Comparison of ENCODE assay signal across 8 cellular contexts in genomic region chr11:44609028-44609782, GRCh38. TPM values are rescaled to one million over a fixed set of nuclear protein-coding genes. Genes with fewer than 3 reads are reported as not detected.
A peak's percentile ranks its signal among the peaks of the same experiment; 100 is the strongest.
DNase-seq lines count a peak whose midpoint lies in the region; ATAC-seq and TF ChIP-seq lines count a peak whose summit lies in the region.

No MANE protein-coding gene starts in this region.

- H3K27me3 ChIP-seq in BLaER1 treated with 17β-estradiol and CSF1 and Interleukin-3, amounts not matched to agents 10 nM and 100 nM: peaks cover 0 to 5% (median 0%) of the 10 kb centered on the region in 11 experiments; a peak in 1 of 22 replicates

- H3K27me3 Mint-ChIP-seq in Calu3 (ENCODE audit: unreplicated experiment): no peaks in the 10 kb centered on the region

- no peaks in the 10 kb centered on the region for H3K9me3 ChIP-seq in BLaER1 treated with 17β-estradiol and CSF1 and Interleukin-3, amounts not matched to agents 10 nM and 100 nM (replicated peaks in 1 of 11)

- H3K27ac ChIP-seq in BLaER1 treated with 17β-estradiol and CSF1 and Interleukin-3, amounts not matched to agents 10 nM and 100 nM: peak overlapping the region in 9 of 11 experiments; percentile 39 to 76 (median 60); a peak in 17 of 22 replicates
- H3K27ac ChIP-seq in temporal lobe (ENCODE audit: low read depth, low read length): peak overlapping the region; percentile 23

- peak; percentile 48 for ATAC-seq in HG03196 (IDR thresholded peaks at IDR 0.05; ENCODE audit: unreplicated experiment)

- H3K27ac Mint-ChIP-seq in Calu3 (ENCODE audit: unreplicated experiment): no peak overlapping the region

- peak overlapping the region in 4 of 10 experiments; percentile 4 to 28 (median 20); a peak in 5 of 20 replicates for H3K4me3 ChIP-seq in BLaER1 treated with 17β-estradiol and CSF1 and Interleukin-3, amounts not matched to agents 10 nM and 100 nM

- no peak for TF ChIP-seq CTCF in Calu3 (IDR thresholded peaks at IDR 0.05; ENCODE audit: unreplicated experiment)

- CTCF ChIA-PET in Calu3 (lab: Charles Lee): interaction anchor here (0.6 kb wide), 1 partner anchor 332 kb away, joined by 3 read pairs; no protein-coding TSS in a partner anchor

- peaks cover under 1% of the 10 kb centered on the region for H3K4me1 Mint-ChIP-seq in Calu3 (ENCODE audit: low read depth, unreplicated experiment)

- peaks cover 0 to 15% (median 6%) of the 10 kb centered on the region in 11 experiments; a peak in 6 of 22 replicates for H4K20me1 ChIP-seq in BLaER1 treated with 17β-estradiol and CSF1 and Interleukin-3, amounts not matched to agents 10 nM and 100 nM

- peaks cover 0 to 23% (median 16%) of the 10 kb centered on the region in 11 experiments; a peak in 15 of 22 replicates for H3K36me3 ChIP-seq in BLaER1 treated with 17β-estradiol and CSF1 and Interleukin-3, amounts not matched to agents 10 nM and 100 nM

- H3K9ac ChIP-seq in BLaER1 treated with 17β-estradiol and CSF1 and Interleukin-3, amounts not matched to agents 10 nM and 100 nM: peak overlapping the region in 8 of 11 experiments; percentile 2 to 62 (median 50); a peak in 13 of 22 replicates

- no TSS peak for BruUV-seq in Calu3 (replicated peaks; lab: Mats Ljungman, UMichigan)

- no peaks in the 10 kb centered on the region for H3K9me3 Mint-ChIP-seq in Calu3 (ENCODE audit: low read depth, unreplicated experiment)

- H3K36me3 Mint-ChIP-seq in Calu3 (ENCODE audit: insufficient read depth, unreplicated experiment): no peaks in the 10 kb centered on the region

- intact Hi-C loops in Calu3 (cut with micrococcal nuclease; ENCODE audit: unreplicated experiment): no loop called here

- peaks cover 61 to 98% (median 88%) of the 10 kb centered on the region in 10 experiments for H3K4me1 ChIP-seq in BLaER1 treated with 17β-estradiol and CSF1 and Interleukin-3, amounts not matched to agents 10 nM and 100 nM

- H3K4me3 Mint-ChIP-seq in Calu3 (ENCODE audit: low read depth, unreplicated experiment): no peak overlapping the region

- DNase-seq in GM19238 (ENCODE audit: insufficient read length, low spot score): peak; percentile 51
- peak; percentile 29 for DNase-seq in activated gamma-delta T cell (lab: John Stamatoyannopoulos, UW)
- no peak for DNase-seq in Calu3
- no peak for DNase-seq in NCI-H2107 (lab: John Stamatoyannopoulos, UW)
- DNase-seq in NCI-H2171 treated with DMSO at 0.1 percent for 48 hours (lab: John Stamatoyannopoulos, UW): no peak

- H3K4me2 ChIP-seq in BLaER1 treated with 17β-estradiol and CSF1 and Interleukin-3, amounts not matched to agents 10 nM and 100 nM: peak overlapping the region; percentile 67 to 96 (median 87)

RNA-seq across cellular contexts. Expression of gene CD82, which starts 43.7 kb away (rescaled TPM):
- 9.6 TPM for total RNA-seq in temporal lobe
- total RNA-seq in Calu3 (2022): 26.4 and 32.6 TPM in 2 replicates

Comparison
In these comparisons a context has a peak if more than half of its experiments do, and no peak if none do; other contexts are left out.
1. DNase-seq: peak in GM19238 (single experiment) and activated gamma-delta T cell (single experiment); none in Calu3 (single experiment), NCI-H2107 (single experiment) and NCI-H2171 treated with DMSO at 0.1 percent for 48 hours (single experiment).